14 cellular contexts compared by ENCODE assay signal in genomic region chr10:30985552-30985951, GRCh38. TPM values are rescaled to one million over a fixed set of nuclear protein-coding genes. Genes with fewer than 3 reads are reported as not detected.
A peak's percentile ranks its signal among the peaks of the same experiment; 100 is the strongest.
DNase-seq lines count a peak whose midpoint lies in the region; ATAC-seq and TF ChIP-seq lines count a peak whose summit lies in the region.
"Had no signal": no experiment of that assay in that cellular context is flagged by ENCODE, and none has a peak within 500 bp of the region (broad histone marks: within the 10 kb centered on the region; RNA-seq: fewer than 3 reads in every experiment).

No MANE protein-coding gene starts in this region.

- H3K9me3 ChIP-seq in fibroblast of lung (ENCODE audit: control insufficient read depth, insufficient read depth, low read depth, low read length) = no peaks in the 10 kb centered on the region
- H3K9me3 ChIP-seq in subcutaneous abdominal adipose tissue (ENCODE audit: control insufficient read depth in 5 of 5, low read length in 5 of 5) = peaks cover 0 to 4% (median 0%) of the 10 kb centered on the region in 5 donors
- H3K9me3 ChIP-seq: ovary had no signal

- no peak overlapping the region for H3K9ac ChIP-seq in fibroblast of lung (ENCODE audit: insufficient read depth, low read length)
- no peak overlapping the region for H3K9ac ChIP-seq in subcutaneous abdominal adipose tissue (ENCODE audit: low read length in 5 of 5)

- peak overlapping the region; percentile 33 for H3K27ac Mint-ChIP-seq in activated T-cell treated with anti-CD3 and anti-CD28 coated beads, Interleukin-2, amount 50 U/mL, for 72 hours
- H3K27ac Mint-ChIP-seq in activated T-cell treated with anti-CD3 and anti-CD28 coated beads, Interleukin-2, amount 50 U/mL, for 24 hours = no peak overlapping the region

- no peak overlapping the region for H3K4me3 ChIP-seq in fibroblast of lung (replicated peaks in 1 of 4; ENCODE audit: control extremely low read depth in 1 of 4, insufficient read depth in 1 of 4, low read depth in 3 of 4, low read length in 4 of 4)
- H3K4me3 ChIP-seq in subcutaneous abdominal adipose tissue (ENCODE audit: low read depth in 1 of 5, low read length in 5 of 5) = no peak overlapping the region
- H3K4me3 ChIP-seq: dorsolateral prefrontal cortex, heart right ventricle, lung, ovary had no signal

- peak overlapping the region in 1 of 2 donors; percentile 32 for H3K4me3 Mint-ChIP-seq in activated T-cell treated with anti-CD3 and anti-CD28 coated beads, Interleukin-2, amount 50 U/mL, for 72 hours
- H3K4me3 Mint-ChIP-seq in activated T-cell treated with anti-CD3 and anti-CD28 coated beads, Interleukin-2, amount 50 U/mL, for 24 hours = no peak overlapping the region

- H3K4me1 ChIP-seq in fibroblast of lung (ENCODE audit: control insufficient read depth, extremely low read depth, insufficient read depth, low read length) (peaks cover 10% of the 10 kb centered on the region), subcutaneous abdominal adipose tissue (ENCODE audit: control insufficient read depth in 5 of 5, insufficient read depth in 5 of 5, low read length in 5 of 5) (peaks cover 0 to 33% (median 25%) of the 10 kb centered on the region in 5 donors)

- TF ChIP-seq CTCF in fibroblast of lung (conservative IDR thresholded peaks at IDR 0.05 in 1 of 2, IDR thresholded peaks at IDR 0.05 in 1 of 2; ENCODE audit: low read depth in 1 of 2, low read length in 2 of 2) = no peak

- no peak for DNase-seq in activated T-cell treated with anti-CD3 and anti-CD28 coated beads, Interleukin-2, amount 50 U/mL, for 72 hours
- no peak for DNase-seq in activated T-cell treated with anti-CD3 and anti-CD28 coated beads, Interleukin-2, amount 50 U/mL, for 24 hours
- DNase-seq in SW 1271 (lab: John Stamatoyannopoulos, UW) (peak; percentile 41 to 82), fibroblast of lung (ENCODE audit: low read depth in 2 of 2) (peak; percentile 44 to 73), epidermal melanocyte (ENCODE audit: insufficient read length, low spot score) (no peak), AG08396 (ENCODE audit: low spot score) (no peak)
- DNase-seq: dorsolateral prefrontal cortex; heart right ventricle; ovary; stimulated activated CD4-positive, alpha-beta T cell treated with anti-CD3 and anti-CD28 coated beads, Interleukin-15, amount 100 ng/mL, for 24 hours had no signal

- H2AFZ ChIP-seq in fibroblast of lung (ENCODE audit: low read length) = no peak overlapping the region

- ATAC-seq in activated T-cell treated with anti-CD3 and anti-CD28 coated beads, Interleukin-2, amount 50 U/mL, for 72 hours (replicated peaks in 1 of 2) = peak; percentile 13 to 27
- ATAC-seq in HG03565 (IDR thresholded peaks at IDR 0.05; ENCODE audit: unreplicated experiment) = no peak
- ATAC-seq: heart right ventricle, Panc1 had no signal

- H3K27me3 ChIP-seq in fibroblast of lung (ENCODE audit: control insufficient read depth, insufficient read depth, low read length) (no peaks in the 10 kb centered on the region), subcutaneous abdominal adipose tissue (ENCODE audit: control insufficient read depth in 5 of 5, insufficient read depth in 4 of 5, low read length in 5 of 5) (no peaks in the 10 kb centered on the region)
- H3K27me3 ChIP-seq: dorsolateral prefrontal cortex, heart right ventricle, ovary had no signal

- H3K79me2 ChIP-seq in fibroblast of lung (ENCODE audit: control insufficient read depth, insufficient read depth, low read length) = no peaks in the 10 kb centered on the region

- peak overlapping the region; percentile 48 for H3K4me2 ChIP-seq in fibroblast of lung (ENCODE audit: extremely low read depth, insufficient read depth, low read length)

- no peaks in the 10 kb centered on the region for H4K20me1 ChIP-seq in fibroblast of lung (ENCODE audit: control insufficient read depth, extremely low read depth, insufficient read depth, low read length)

- peaks cover 9% of the 10 kb centered on the region for H3K4me1 Mint-ChIP-seq in activated T-cell treated with anti-CD3 and anti-CD28 coated beads, Interleukin-2, amount 50 U/mL, for 72 hours (ENCODE audit: low read depth)
- H3K4me1 Mint-ChIP-seq in activated T-cell treated with anti-CD3 and anti-CD28 coated beads, Interleukin-2, amount 50 U/mL, for 24 hours (ENCODE audit: low read depth) = peaks cover 15% of the 10 kb centered on the region

- peak overlapping the region; percentile 77 for H3K27ac ChIP-seq in fibroblast of lung (ENCODE audit: insufficient read depth, low read length)
- peak overlapping the region; percentile 64 for H3K27ac ChIP-seq in subcutaneous abdominal adipose tissue (ENCODE audit: low read depth, low read length)
- H3K27ac ChIP-seq: dorsolateral prefrontal cortex, ovary had no signal

- H3K9me3 Mint-ChIP-seq in activated T-cell treated with anti-CD3 and anti-CD28 coated beads, Interleukin-2, amount 50 U/mL, for 72 hours = peaks cover 2 to 4% of the 10 kb centered on the region in 2 donors
- H3K9me3 Mint-ChIP-seq in activated T-cell treated with anti-CD3 and anti-CD28 coated beads, Interleukin-2, amount 50 U/mL, for 24 hours = peaks cover 7% of the 10 kb centered on the region

- peaks cover 3% of the 10 kb centered on the region in 2 donors for H3K36me3 Mint-ChIP-seq in activated T-cell treated with anti-CD3 and anti-CD28 coated beads, Interleukin-2, amount 50 U/mL, for 72 hours (ENCODE audit: insufficient read depth in 2 of 2)
- peaks cover 11% of the 10 kb centered on the region for H3K36me3 Mint-ChIP-seq in activated T-cell treated with anti-CD3 and anti-CD28 coated beads, Interleukin-2, amount 50 U/mL, for 24 hours (ENCODE audit: low read depth)

- no peaks in the 10 kb centered on the region for H3K27me3 Mint-ChIP-seq in activated T-cell treated with anti-CD3 and anti-CD28 coated beads, Interleukin-2, amount 50 U/mL, for 72 hours (ENCODE audit: low read depth)
- no peaks in the 10 kb centered on the region for H3K27me3 Mint-ChIP-seq in activated T-cell treated with anti-CD3 and anti-CD28 coated beads, Interleukin-2, amount 50 U/mL, for 24 hours

- H3K36me3 ChIP-seq in fibroblast of lung (ENCODE audit: control insufficient read depth, insufficient read depth, low read length) = no peaks in the 10 kb centered on the region
- H3K36me3 ChIP-seq in subcutaneous abdominal adipose tissue (ENCODE audit: control insufficient read depth in 5 of 5, insufficient read depth in 5 of 5, low read length in 5 of 5) = peaks cover 0 to 5% (median 0%) of the 10 kb centered on the region in 5 donors
- H3K36me3 ChIP-seq: heart right ventricle, ovary had no signal

RNA-seq across cellular contexts. Expression of gene ZNF438, which starts 46.1 kb away (rescaled TPM):
- total RNA-seq in activated T-cell treated with anti-CD3 and anti-CD28 coated beads, Interleukin-2, amount 50 U/mL, for 72 hours = 1 to 10 TPM; 5.2 to 5.4 TPM
- 3.9 and 6.6 TPM in 2 replicates for total RNA-seq in fibroblast of lung
- polyA plus RNA-seq in fibroblast of lung = 4.7 and 5.6 TPM in 2 replicates
- 3.1 and 3.8 TPM in 2 replicates for polyA plus RNA-seq in fibroblast of lung (2012)
- 4.9 and 5.6 TPM in 2 replicates for polyA minus RNA-seq in fibroblast of lung (ENCODE audit: low replicate concordance)

Comparison
In these comparisons a context has a peak if more than half of its experiments do, and no peak if none do; other contexts are left out.
1. DNase-seq: peak in SW 1271 (2 of 2) and fibroblast of lung (2 of 2); none in activated T-cell treated with anti-CD3 and anti-CD28 coated beads, Interleukin-2, amount 50 U/mL, for 72 hours (0 of 2), activated T-cell treated with anti-CD3 and anti-CD28 coated beads, Interleukin-2, amount 50 U/mL, for 24 hours (single experiment), epidermal melanocyte (single experiment) and AG08396 (single experiment).